ENCODE assay signal across 14 cellular contexts in the genomic region with DNA sequence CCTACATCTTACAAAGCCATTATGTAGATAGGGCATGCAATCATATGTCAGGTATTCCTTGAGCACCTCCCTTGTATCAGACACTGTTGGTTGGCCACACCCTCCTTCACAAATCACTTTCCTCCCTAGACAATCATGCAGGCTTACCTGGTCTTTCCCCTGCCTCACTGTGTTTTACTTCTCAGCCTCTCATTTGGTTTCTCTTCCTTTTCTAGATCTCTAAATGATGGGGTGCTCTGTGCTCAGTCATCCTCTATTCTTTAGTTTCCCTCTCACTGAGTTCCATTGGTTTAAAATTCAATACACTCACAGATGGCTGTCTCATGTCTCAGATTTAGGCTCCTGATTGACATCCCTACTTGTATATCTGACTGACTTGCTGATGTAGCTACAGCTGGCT. TPM values are rescaled to one million over a fixed set of nuclear protein-coding genes. Genes with fewer than 3 reads are reported as not detected.
A peak's percentile ranks its signal among the peaks of the same experiment; 100 is the strongest.
DNase-seq lines count a peak whose midpoint lies in the region; ATAC-seq, FAIRE-seq and TF ChIP-seq lines count a peak whose summit lies in the region.
"Had no signal": no experiment of that assay in that cellular context is flagged by ENCODE, and none has a peak within 500 bp of the region (broad histone marks: within the 10 kb centered on the region; RNA-seq: fewer than 3 reads in every experiment).

No MANE protein-coding gene starts in this region.

- H3K36me3 ChIP-seq in GM12878 (ENCODE audit: control insufficient read depth in 2 of 2, insufficient read depth in 2 of 2, low read length in 1 of 2) (no peaks in the 10 kb centered on the region), right atrium auricular region (no peaks in the 10 kb centered on the region)
- H3K36me3 ChIP-seq: suprapubic skin had no signal

- H3K4me3 ChIP-seq in GM12878: no peak overlapping the region
- no peak overlapping the region for H3K4me3 ChIP-seq in right atrium auricular region
- H3K4me3 ChIP-seq: suprapubic skin had no signal

- CTCF ChIA-PET in GM12878 (lab: Yijun Ruan, JAX): interaction anchor here (0.7 to 2.3 kb wide), 3 partner anchors 11 to 120 kb away, joined by 3 to 5 read pairs (median 3); no protein-coding TSS in a partner anchor

- H3K4me2 ChIP-seq in GM12878 (ENCODE audit: control insufficient read depth, insufficient read depth): no peak overlapping the region

- TF ChIP-seq RAD21 in GM12878 (IDR thresholded peaks at IDR 0.05; ENCODE audit: insufficient read depth, low read depth, low read length): no peak

- DNase-seq in GM12878 (ENCODE audit: low read depth, low spot score) (peak; percentile 55), NCI-H524 treated with DMSO at 0.1 percent for 48 hours (lab: John Stamatoyannopoulos, UW) (no peak), DMS153 (lab: John Stamatoyannopoulos, UW) (no peak), right atrium auricular region (ENCODE audit: low spot score) (no peak), UCSD-AML1 (lab: John Stamatoyannopoulos, UW; ENCODE audit: unreplicated experiment) (no peak)
- DNase-seq: DMS 273 treated with DMSO at 0.1 percent for 48 hours had no signal

- no peaks in the 10 kb centered on the region for H3K9me3 ChIP-seq in GM12878 (replicated peaks; ENCODE audit: control insufficient read depth, insufficient read depth, low read length)
- no peaks in the 10 kb centered on the region for H3K9me3 ChIP-seq in right atrium auricular region
- H3K9me3 ChIP-seq: suprapubic skin had no signal

- TF ChIP-seq CTCF in GM12878 (IDR thresholded peaks at IDR 0.05 in 2 of 3, conservative IDR thresholded peaks at IDR 0.05 in 1 of 3; ENCODE audit: control insufficient read depth in 2 of 3, extremely low read depth in 1 of 3, insufficient read depth in 1 of 3, low read depth in 3 of 3, low read length in 3 of 3) (no peak), right atrium auricular region (IDR thresholded peaks at IDR 0.05) (no peak)

- in situ Hi-C loops in GM12878 (cut with MboI): no loop called here

- RAD21 ChIA-PET in GM12878 (lab: Charles Lee; ENCODE audit: unreplicated experiment): interaction anchor here (0.6 kb wide), 1 partner anchor 149 kb away, joined by 3 read pairs; no protein-coding TSS in a partner anchor

- peak; percentile 90 for FAIRE-seq in GM12878 (lab: Jason Lieb, UNC)
- FAIRE-seq: islet of Langerhans, RCC 7860 had no signal

- no peaks in the 10 kb centered on the region for H3K79me2 ChIP-seq in GM12878 (ENCODE audit: control insufficient read depth, insufficient read depth, low read length)

- TF ChIP-seq POLR2A in GM12878 (IDR thresholded peaks at IDR 0.05; ENCODE audit: low read depth, low read length): no peak

- BruUV-seq in GM12878 (replicated peaks; lab: Mats Ljungman, UMichigan): no TSS peak

- H2AFZ ChIP-seq in GM12878 (ENCODE audit: control insufficient read depth, low read depth, low read length): no peak overlapping the region

- H3K4me1 ChIP-seq in GM12878 (ENCODE audit: control insufficient read depth, insufficient read depth, low read length) (peaks cover 9% of the 10 kb centered on the region), right atrium auricular region (peaks cover 0 to 12% of the 10 kb centered on the region in 2 donors)
- H3K4me1 ChIP-seq: suprapubic skin had no signal

- intact Hi-C loops in GM12878 (cut with micrococcal nuclease; ENCODE audit: unreplicated experiment): loop anchor here (10.0 kb wide), 2 partner anchors 453 to 1973 kb away; partner anchors contain the start of genes CCDC6 and TFAM

- POLR2A ChIA-PET in GM12878 (lab: Charles Lee): no interaction called here

- H3K27me3 ChIP-seq in GM12878 (replicated peaks in 1 of 2; ENCODE audit: control insufficient read depth in 2 of 2, insufficient read depth in 2 of 2, low read length in 1 of 2) (no peaks in the 10 kb centered on the region), right atrium auricular region (no peaks in the 10 kb centered on the region)
- H3K27me3 ChIP-seq: suprapubic skin had no signal

- H3K27ac ChIP-seq in GM12878 (ENCODE audit: control insufficient read depth, insufficient read depth) (no peak overlapping the region), right atrium auricular region (no peak overlapping the region)
- H3K27ac ChIP-seq: suprapubic skin, VCaP had no signal

- no peaks in the 10 kb centered on the region for H4K20me1 ChIP-seq in GM12878 (ENCODE audit: control insufficient read depth, insufficient read depth)

- SMC1A ChIA-PET in GM12878 (lab: Charles Lee; ENCODE audit: uncharacterized antibody, unreplicated experiment): interaction anchor here (0.8 to 3.0 kb wide), 4 partner anchors 8 to 120 kb away, joined by 3 to 18 read pairs (median 8); no protein-coding TSS in a partner anchor

- ATAC-seq in GM18861 (IDR thresholded peaks at IDR 0.05; ENCODE audit: unreplicated experiment) (peak; percentile 91), GM21360 (IDR thresholded peaks at IDR 0.05; ENCODE audit: unreplicated experiment) (peak; percentile 96), HG03039 (IDR thresholded peaks at IDR 0.05; ENCODE audit: unreplicated experiment) (peak; percentile 94), GM12878 (peak; percentile 95)
- ATAC-seq: HCT116 had no signal

- no peak overlapping the region for H3K9ac ChIP-seq in GM12878 (ENCODE audit: control insufficient read depth, insufficient read depth, low read length)

- no peak for TF ChIP-seq EP300 in GM12878 (IDR thresholded peaks at IDR 0.05; ENCODE audit: borderline replicate concordance in 1 of 2, control insufficient read depth in 1 of 2, low read depth in 2 of 2, low read length in 2 of 2)

TF ChIP-seq in GM12878, 131 proteins besides CTCF, POLR2A, EP300 and RAD21 (continues in another document):
- no peak for TF ChIP-seq ZZZ3 (IDR thresholded peaks at IDR 0.05; ENCODE audit: control insufficient read depth, insufficient read length, low read depth)
- TF ChIP-seq NR2C2 (IDR thresholded peaks at IDR 0.05; ENCODE audit: borderline replicate concordance, control insufficient read depth, insufficient read length, low read depth): no peak
- TF ChIP-seq PBX3 (IDR thresholded peaks at IDR 0.05; ENCODE audit: insufficient replicate concordance, low read depth, low read length): peak; percentile 36
- TF ChIP-seq SPI1 (IDR thresholded peaks at IDR 0.05; ENCODE audit: borderline replicate concordance, insufficient read depth, low read depth, low read length): peak; percentile 43; the same call in 1 of the 2 replicates
- peak in 1 of 2 experiments; percentile 12; a peak in 1 of 4 replicates for TF ChIP-seq IKZF2 (IDR thresholded peaks at IDR 0.05)
- TF ChIP-seq RUNX3 (IDR thresholded peaks at IDR 0.05; ENCODE audit: low read length): peak; percentile 50
- no peak for TF ChIP-seq ZNF687 (IDR thresholded peaks at IDR 0.05)

RNA-seq across cellular contexts. Expression of gene ANK3, which starts 31.4 kb away (rescaled TPM):
- 1.7 and 2.1 TPM in 2 replicates for total RNA-seq in GM12878 (2013; cell fraction: nucleolus; rRNA removed)
- total RNA-seq in GM12878 (2014; rRNA removed): 0.11 TPM in 1 of 2 replicates, not detected in the other
- 0.22 and 0.51 TPM in 2 replicates for total RNA-seq in GM12878 (2014; rRNA removed; fragmentation: Illumina TruSeq; extraction: Trizol)
- total RNA-seq in GM12878 (2021): 0.58 and 0.82 TPM in 2 replicates
- polyA plus RNA-seq in GM12878 (2011; ENCODE audit: low read depth): 0.10 TPM
- 0.19 and 0.58 TPM in 2 replicates for polyA plus RNA-seq in GM12878 (2011; rRNA removed)
- 0.05 and 0.12 TPM in 2 replicates for polyA plus RNA-seq in GM12878 (2011; cell fraction: cytosol; rRNA removed)
- polyA plus RNA-seq in GM12878 (2011; cell fraction: nucleus; rRNA removed): 0.25 and 0.28 TPM in 2 replicates
- 0.13 and 0.15 TPM in 2 replicates for polyA plus RNA-seq in GM12878 (2012)
- 0.14 and 0.24 TPM in 2 replicates for polyA plus RNA-seq in GM12878 (2014; fragmentation: Illumina TruSeq; extraction: Trizol)
- polyA plus RNA-seq in GM12878 (2014; fragmentation: Nextera tagmentation; extraction: Ambion mirVana): under 1 TPM; 0.06 to 0.07 TPM
- 0.10 TPM in 1 of 2 replicates, not detected in the other for polyA plus RNA-seq in GM12878 (2014; rRNA removed)
- under 1 TPM in 1 of 2 experiments, not detected in 1; 0.20 TPM for polyA plus RNA-seq in GM12878 (2016; fragmentation: Nextera tagmentation; extraction: Ambion mirVana)
- 0.29 and 0.46 TPM in 2 replicates for polyA minus RNA-seq in GM12878 (2011; rRNA and poly(A)+ RNA removed)
- not detected in 2 replicates for polyA minus RNA-seq in GM12878 (2011; cell fraction: cytosol; rRNA and poly(A)+ RNA removed)
- 0.48 and 0.96 TPM in 2 replicates for polyA minus RNA-seq in GM12878 (2011; cell fraction: nucleus; rRNA and poly(A)+ RNA removed)
- 100 to 1,000 TPM; 189 to 198 TPM for total RNA-seq in right atrium auricular region

Comparison
In these comparisons a context has a peak if more than half of its experiments do, and no peak if none do; other contexts are left out.
1. RNA of gene ANK3, which starts 31.4 kb away (total RNA-seq): 189 to 198 TPM in right atrium auricular region; 0.11 to 2.1 TPM in GM12878; every median in the first group is over 10 times any median in the second.
2. Peak in every context shown above with its lines, with median percentiles within 50 percentile points of each other: ATAC-seq.